ENCODE assay signal across 22 cellular contexts in the genomic region with DNA sequence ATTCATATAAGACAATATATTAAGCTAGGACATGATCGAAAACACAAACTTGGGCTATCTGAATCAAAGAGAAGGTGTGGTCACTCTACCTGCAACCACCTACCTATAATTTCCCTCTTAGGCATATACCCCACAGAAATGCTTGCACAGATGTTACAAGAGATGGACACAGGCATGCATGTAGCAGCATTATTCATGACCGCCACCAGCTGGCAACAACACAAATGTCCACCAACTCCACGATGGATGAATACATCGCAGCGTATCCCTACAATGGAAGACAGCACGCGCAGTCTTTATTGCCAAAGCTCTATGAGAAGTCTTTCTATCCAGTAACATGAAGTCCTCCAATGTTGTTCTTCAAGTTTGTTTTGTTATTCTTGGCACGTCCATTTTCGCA.
DNase-seq lines count a peak whose midpoint lies in the region; ATAC-seq and TF ChIP-seq lines count a peak whose summit lies in the region.
"Had no signal": no experiment of that assay in that cellular context is flagged by ENCODE, and none has a peak within 500 bp of the region (broad histone marks: within the 10 kb centered on the region; RNA-seq: fewer than 3 reads in every experiment).

No MANE protein-coding gene starts in this region.

- H3K4ac ChIP-seq in neuronal stem cell (ENCODE audit: low read length), result no peak overlapping the region

- peak overlapping the region; percentile 89 for H3K27ac Mint-ChIP-seq in dendritic cell treated with granulocyte-macrophage colony-stimulating factor and Interleukin-4, amounts not matched to agents 40 ng/mL and 50 ng/mL, for 4 days

- H3K9ac ChIP-seq in neuronal stem cell (ENCODE audit: low read depth, low read length, poor library complexity), result no peak overlapping the region

- TF ChIP-seq POLR2A in spleen (IDR thresholded peaks at IDR 0.05), result no peak

- peaks cover 11% of the 10 kb centered on the region for H3K27me3 Mint-ChIP-seq in dendritic cell treated with granulocyte-macrophage colony-stimulating factor and Interleukin-4, amounts not matched to agents 40 ng/mL and 50 ng/mL, for 4 days

- BruUV-seq in Panc1 (replicated peaks; lab: Mats Ljungman, UMichigan), result no TSS peak

- H3K18ac ChIP-seq in neuronal stem cell (ENCODE audit: low read length), result no peak overlapping the region

- peaks cover 36% of the 10 kb centered on the region for H3K4me1 Mint-ChIP-seq in dendritic cell treated with granulocyte-macrophage colony-stimulating factor and Interleukin-4, amounts not matched to agents 40 ng/mL and 50 ng/mL, for 4 days (ENCODE audit: low read depth)

- H3K27me3 ChIP-seq in BE2C, result no peaks in the 10 kb centered on the region
- no peaks in the 10 kb centered on the region for H3K27me3 ChIP-seq in Panc1 (ENCODE audit: control insufficient read depth, insufficient read depth, low read length)
- no peaks in the 10 kb centered on the region for H3K27me3 ChIP-seq in spleen (replicated peaks in 1 of 7)
- no peaks in the 10 kb centered on the region for H3K27me3 ChIP-seq in neuronal stem cell (ENCODE audit: control insufficient read depth in 3 of 3, insufficient read depth in 3 of 3, low read depth in 1 of 3, low read length in 3 of 3)
- H3K27me3 ChIP-seq: ascending aorta, esophagus squamous epithelium, neutrophil, SJSA1 had no signal

- DNase-seq in BE2C (peak; percentile 31), LHCN-M2 (ENCODE audit: low read depth) (peak; percentile 36), Panc1 (ENCODE audit: low read depth, low spot score) (no peak), spleen (no peak), AG08395 (ENCODE audit: low spot score) (no peak), neuronal stem cell (ENCODE audit: low spot score) (no peak), germinal center (ENCODE audit: low spot score) (no peak)
- DNase-seq: activated CD4-positive, alpha-beta T cell treated with anti-CD3 and anti-CD28 coated beads for 4 hours; activated CD8-positive, alpha-beta memory T cell treated with anti-CD3 and anti-CD28 coated beads, Interleukin-2, amount 50 U/mL, for 48 hours; activated naive CD4-positive, alpha-beta T cell; esophagus squamous epithelium; GF-D8; HCEC 1CT; islet precursor cell; mesendoderm; stimulated activated CD4-positive, alpha-beta T cell treated with anti-CD3 and anti-CD28 coated beads, Interleukin-2, amount 100 ng/mL, for 24 hours; substantia nigra had no signal

- H4K8ac ChIP-seq in neuronal stem cell (ENCODE audit: low read depth, low read length), result no peak overlapping the region

- H3K4me1 ChIP-seq in BE2C (no peaks in the 10 kb centered on the region), Panc1 (ENCODE audit: control insufficient read depth, insufficient read depth, low read length) (peaks cover 13% of the 10 kb centered on the region), spleen (peaks cover 6 to 16% (median 9%) of the 10 kb centered on the region in 6 donors), neuronal stem cell (ENCODE audit: control insufficient read depth in 2 of 2, insufficient read depth in 1 of 2, low read depth in 1 of 2, low read length in 2 of 2) (peaks cover 5 to 13% of the 10 kb centered on the region in 2 donors)
- H3K4me1 ChIP-seq: ascending aorta, esophagus squamous epithelium had no signal

- no peak overlapping the region for H3K4me2 ChIP-seq in neuronal stem cell (ENCODE audit: insufficient read depth, low read length, poor library complexity, severe bottlenecking)

- H3K27ac ChIP-seq in Panc1 (ENCODE audit: low read length), result peak overlapping the region; percentile 76
- H3K27ac ChIP-seq in spleen, result no peak overlapping the region
- no peak overlapping the region for H3K27ac ChIP-seq in neuronal stem cell (replicated peaks; ENCODE audit: low read length)
- H3K27ac ChIP-seq: ascending aorta, esophagus squamous epithelium, neutrophil, SJSA1 had no signal

- CTCF ChIA-PET in Panc1 (lab: Charles Lee), result interaction anchor here (1.6 kb wide), 1 partner anchor 9 kb away, joined by 3 read pairs; no protein-coding TSS in a partner anchor

- no peaks in the 10 kb centered on the region for H3K36me3 ChIP-seq in BE2C
- no peaks in the 10 kb centered on the region for H3K36me3 ChIP-seq in Panc1 (ENCODE audit: control insufficient read depth, insufficient read depth, low read length)
- no peaks in the 10 kb centered on the region for H3K36me3 ChIP-seq in spleen
- no peaks in the 10 kb centered on the region for H3K36me3 ChIP-seq in neuronal stem cell (replicated peaks in 1 of 2; ENCODE audit: control insufficient read depth in 2 of 2, insufficient read depth in 2 of 2, low read length in 2 of 2)
- H3K36me3 ChIP-seq: ascending aorta, esophagus squamous epithelium, neutrophil, SJSA1 had no signal

- H3K14ac ChIP-seq in neuronal stem cell (ENCODE audit: low read length), result no peak overlapping the region

- intact Hi-C loops in Panc1 (cut with micrococcal nuclease; ENCODE audit: unreplicated experiment), result no loop called here
- intact Hi-C loops in dendritic cell treated with granulocyte-macrophage colony-stimulating factor and Interleukin-4, amounts not matched to agents 40 ng/mL and 50 ng/mL, for 4 days (cut with micrococcal nuclease), result no loop called here
- intact Hi-C loops in spleen (cut with DNase I; ENCODE audit: low total_unique reads), result no loop called here

- H2AFZ ChIP-seq in neuronal stem cell (ENCODE audit: low read length), result no peak overlapping the region

- no peaks in the 10 kb centered on the region for H3K36me3 Mint-ChIP-seq in dendritic cell treated with granulocyte-macrophage colony-stimulating factor and Interleukin-4, amounts not matched to agents 40 ng/mL and 50 ng/mL, for 4 days (ENCODE audit: low read depth)

- H3K9me3 Mint-ChIP-seq in dendritic cell treated with granulocyte-macrophage colony-stimulating factor and Interleukin-4, amounts not matched to agents 40 ng/mL and 50 ng/mL, for 4 days, result no peaks in the 10 kb centered on the region

- H3K4me3 Mint-ChIP-seq in dendritic cell treated with granulocyte-macrophage colony-stimulating factor and Interleukin-4, amounts not matched to agents 40 ng/mL and 50 ng/mL, for 4 days, result no peak overlapping the region

- H4K91ac ChIP-seq in neuronal stem cell (ENCODE audit: low read depth, low read length, poor library complexity), result no peak overlapping the region

- H3K9me3 ChIP-seq in BE2C, result no peaks in the 10 kb centered on the region
- no peaks in the 10 kb centered on the region for H3K9me3 ChIP-seq in Panc1 (ENCODE audit: control insufficient read depth, insufficient read depth, low read depth, low read length)
- no peaks in the 10 kb centered on the region for H3K9me3 ChIP-seq in spleen
- H3K9me3 ChIP-seq in neuronal stem cell (replicated peaks in 1 of 2; ENCODE audit: control insufficient read depth in 2 of 2, insufficient read depth in 1 of 2, low read depth in 1 of 2, low read length in 2 of 2), result no peaks in the 10 kb centered on the region
- H3K9me3 ChIP-seq: ascending aorta, esophagus squamous epithelium, neutrophil, SJSA1 had no signal

- 92 to 97% (median 94%) methylated on average over 9 of the region's 9 CpGs for WGBS in spleen, 5 donors
- WGBS in neuronal stem cell (ENCODE audit: extremely low coverage in 2 of 2, insufficient read length in 2 of 2, insufficient replicate concordance in 1 of 2), 2 donors, result no CpG with 5 or more reads among the region's 9 CpGs

- H3K4me3 ChIP-seq in BE2C (ENCODE audit: low read depth, low read length), result no peak overlapping the region
- no peak overlapping the region for H3K4me3 ChIP-seq in Panc1 (ENCODE audit: low read depth in 2 of 2, low read length in 2 of 2)
- no peak overlapping the region for H3K4me3 ChIP-seq in spleen
- no peak overlapping the region for H3K4me3 ChIP-seq in neuronal stem cell (ENCODE audit: low read length in 2 of 2)
- H3K4me3 ChIP-seq: ascending aorta, esophagus squamous epithelium, SJSA1 had no signal

- peak; percentile 62; the same call in 1 of the 2 replicates for ATAC-seq in Panc1
- ATAC-seq: sciatic nerve had no signal

- H3K79me1 ChIP-seq in neuronal stem cell (ENCODE audit: low read depth, low read length), result no peaks in the 10 kb centered on the region

- H3K23ac ChIP-seq in neuronal stem cell (ENCODE audit: low read depth, low read length, poor library complexity), result no peak overlapping the region

- no peak overlapping the region for H2AK5ac ChIP-seq in neuronal stem cell (ENCODE audit: low read depth, low read length)

- H2BK15ac ChIP-seq in neuronal stem cell (ENCODE audit: low read length), result no peak overlapping the region

- POLR2A ChIA-PET in Panc1 (lab: Charles Lee), result no interaction called here

- TF ChIP-seq CTCF in BE2C (IDR thresholded peaks at IDR 0.05; ENCODE audit: low read depth, low read length), result peak; percentile 42
- TF ChIP-seq CTCF in Panc1 (IDR thresholded peaks at IDR 0.05), result no peak
- TF ChIP-seq CTCF in spleen (IDR thresholded peaks at IDR 0.05 in 8 of 11, conservative IDR thresholded peaks at IDR 0.05 in 3 of 11), result no peak

- no peak overlapping the region for H2BK12ac ChIP-seq in neuronal stem cell (ENCODE audit: low read length)

- H2BK120ac ChIP-seq in neuronal stem cell (ENCODE audit: low read depth, low read length), result no peak overlapping the region

- in situ Hi-C loops in Panc1 (cut with HindIII; ENCODE audit: low pct_unique_long_range_greater_than_20kb, low sequenced_read_pairs), result no loop called here

- H2BK5ac ChIP-seq in neuronal stem cell (ENCODE audit: low read length), result no peak overlapping the region

Comparison
In these comparisons a context has a peak if more than half of its experiments do, and no peak if none do; other contexts are left out.
1. DNase-seq: peak in BE2C (single experiment) and LHCN-M2 (single experiment); none in Panc1 (single experiment), spleen (single experiment), AG08395 (single experiment), neuronal stem cell (single experiment) and germinal center (single experiment).